Comparison of ENCODE assay signal across 12 cellular contexts in the genomic region with DNA sequence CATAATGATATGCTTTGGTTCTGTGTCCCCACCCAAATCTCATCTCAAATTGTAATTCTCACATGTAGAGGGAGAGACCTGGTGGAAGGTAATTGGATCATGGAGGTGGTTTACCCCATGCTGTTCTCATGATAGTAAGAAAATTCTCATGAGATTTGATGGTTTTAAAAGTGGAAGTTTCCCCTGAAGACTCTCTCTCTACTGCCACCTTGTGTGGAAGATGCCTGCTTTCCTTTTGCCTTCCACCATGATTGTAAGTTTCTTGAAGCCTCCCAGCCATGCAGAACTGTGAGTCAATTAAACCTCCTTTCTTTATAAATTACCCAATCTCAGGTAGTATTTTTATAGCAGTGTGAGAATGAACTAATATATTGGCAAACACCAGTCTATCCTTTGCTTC.
DNase-seq lines count a peak whose midpoint lies in the region; ATAC-seq and TF ChIP-seq lines count a peak whose summit lies in the region.
"Had no signal": no experiment of that assay in that cellular context is flagged by ENCODE, and none has a peak within 500 bp of the region (broad histone marks: within the 10 kb centered on the region; RNA-seq: fewer than 3 reads in every experiment).

No MANE protein-coding gene starts in this region.

- H3K27ac ChIP-seq in body of pancreas = no peak overlapping the region
- H3K27ac ChIP-seq: neutrophil had no signal

- no peak overlapping the region for H3K9ac ChIP-seq in adipocyte (ENCODE audit: low read length)

- TF ChIP-seq POLR2A in body of pancreas (IDR thresholded peaks at IDR 0.05) = no peak

- peak; percentile 1 for DNase-seq in ELF-1 (ENCODE audit: low read depth, low spot score)
- peak; percentile 5 for DNase-seq in HT1080 (ENCODE audit: low read depth)
- DNase-seq in adipocyte (ENCODE audit: low read depth) = peak; percentile 18
- peak; percentile 13 for DNase-seq in kidney tubule cell (ENCODE audit: low spot score)
- no peak for DNase-seq in UCSD-AML1 (lab: John Stamatoyannopoulos, UW; ENCODE audit: unreplicated experiment)
- DNase-seq in body of pancreas = no peak
- DNase-seq in NCI-H510A (lab: John Stamatoyannopoulos, UW) = no peak
- DNase-seq: activated CD8-positive, alpha-beta memory T cell treated with anti-CD3 and anti-CD28 coated beads, Interleukin-2, amount 10 ng/mL, durations not matched to agents 7 days and 5 days; amniotic stem cell; islet precursor cell had no signal

- H3K36me3 ChIP-seq in adipocyte (ENCODE audit: control insufficient read depth, insufficient read depth, low read length, severe bottlenecking) (no peaks in the 10 kb centered on the region), body of pancreas (replicated peaks in 1 of 2; ENCODE audit: insufficient read depth in 1 of 2, low read depth in 2 of 2) (no peaks in the 10 kb centered on the region)
- H3K36me3 ChIP-seq: neutrophil had no signal

- H3K27me3 ChIP-seq in adipocyte (replicated peaks; ENCODE audit: control insufficient read depth, insufficient read depth, low read length) (no peaks in the 10 kb centered on the region), body of pancreas (no peaks in the 10 kb centered on the region)
- H3K27me3 ChIP-seq: neutrophil had no signal

- intact Hi-C loops in body of pancreas (cut with DNase I) = no loop called here

- no peak for ATAC-seq in HG03432 (IDR thresholded peaks at IDR 0.05; ENCODE audit: unreplicated experiment)
- no peak for ATAC-seq in body of pancreas
- ATAC-seq: activated CD8-positive, alpha-beta memory T cell treated with anti-CD3 and anti-CD28 coated beads, Interleukin-2, amount 10 ng/mL, durations not matched to agents 7 days and 5 days had no signal

- H3K4me3 ChIP-seq in adipocyte (ENCODE audit: low read length) = no peak overlapping the region
- H3K4me3 ChIP-seq in body of pancreas = no peak overlapping the region

- no peak for TF ChIP-seq CTCF in body of pancreas (IDR thresholded peaks at IDR 0.05)

- H3K9me3 ChIP-seq in adipocyte (ENCODE audit: control insufficient read depth, low read length) (no peaks in the 10 kb centered on the region), body of pancreas (no peaks in the 10 kb centered on the region)
- H3K9me3 ChIP-seq: neutrophil had no signal

- no peaks in the 10 kb centered on the region for H3K4me1 ChIP-seq in adipocyte (ENCODE audit: control insufficient read depth, insufficient read depth, low read length)
- no peaks in the 10 kb centered on the region for H3K4me1 ChIP-seq in body of pancreas

Comparison
In these comparisons a context has a peak if more than half of its experiments do, and no peak if none do; other contexts are left out.
1. DNase-seq: peak in ELF-1 (single experiment), HT1080 (single experiment), adipocyte (single experiment) and kidney tubule cell (single experiment); none in UCSD-AML1 (single experiment), body of pancreas (0 of 4) and NCI-H510A (single experiment).